21 cellular contexts compared by ENCODE assay signal in genomic region chr2:128324897-128325410, GRCh38. TPM values are rescaled to one million over a fixed set of nuclear protein-coding genes. Genes with fewer than 3 reads are reported as not detected.
DNase-seq lines count a peak whose midpoint lies in the region; ATAC-seq and TF ChIP-seq lines count a peak whose summit lies in the region.
"Had no signal": no experiment of that assay in that cellular context is flagged by ENCODE, and none has a peak within 500 bp of the region (broad histone marks: within the 10 kb centered on the region; RNA-seq: fewer than 3 reads in every experiment).

No MANE protein-coding gene starts in this region.

- no peak for TF ChIP-seq POLR2A in gastroesophageal sphincter (IDR thresholded peaks at IDR 0.05)
- no peak for TF ChIP-seq POLR2A in sigmoid colon (IDR thresholded peaks at IDR 0.05)

- no peak overlapping the region for H3K4me3 Mint-ChIP-seq in activated CD4-positive, alpha-beta T cell treated with anti-CD3 and anti-CD28 coated beads for 36 hours
- H3K4me3 Mint-ChIP-seq in effector memory CD8-positive, alpha-beta T cell = no peak overlapping the region
- H3K4me3 Mint-ChIP-seq: activated naive CD8-positive, alpha-beta T cell treated with anti-CD3 and anti-CD28 coated beads, Interleukin-2, amount 50 U/mL, for 24 hours had no signal

- peaks cover 2% of the 10 kb centered on the region for H3K27me3 Mint-ChIP-seq in activated CD4-positive, alpha-beta T cell treated with anti-CD3 and anti-CD28 coated beads for 36 hours
- H3K27me3 Mint-ChIP-seq in effector memory CD8-positive, alpha-beta T cell = peaks cover 5 to 16% of the 10 kb centered on the region in 2 donors
- H3K27me3 Mint-ChIP-seq: B cell had no signal

- no peaks in the 10 kb centered on the region for H3K9me3 ChIP-seq in gastroesophageal sphincter
- no peaks in the 10 kb centered on the region for H3K9me3 ChIP-seq in sigmoid colon

- H3K36me3 ChIP-seq in H7 (replicated peaks; ENCODE audit: control insufficient read depth, insufficient read depth, low read length) (no peaks in the 10 kb centered on the region), gastroesophageal sphincter (no peaks in the 10 kb centered on the region), sigmoid colon (no peaks in the 10 kb centered on the region)
- H3K36me3 ChIP-seq: brain microvascular endothelial cell had no signal

- peak overlapping the region; percentile 5 to 76 (median 68) for H3K27ac ChIP-seq in gastroesophageal sphincter
- peak overlapping the region; percentile 50 to 89 (median 74) for H3K27ac ChIP-seq in sigmoid colon
- H3K27ac ChIP-seq: brain microvascular endothelial cell had no signal

- no peaks in the 10 kb centered on the region for H3K36me3 Mint-ChIP-seq in activated CD4-positive, alpha-beta T cell treated with anti-CD3 and anti-CD28 coated beads for 36 hours (ENCODE audit: low read depth)
- H3K36me3 Mint-ChIP-seq in effector memory CD8-positive, alpha-beta T cell (ENCODE audit: insufficient read depth) = no peaks in the 10 kb centered on the region

- TF ChIP-seq EP300 in gastroesophageal sphincter (IDR thresholded peaks at IDR 0.05) (no peak), sigmoid colon (IDR thresholded peaks at IDR 0.05) (no peak)

- ATAC-seq in activated CD4-positive, alpha-beta T cell treated with anti-CD3 and anti-CD28 coated beads for 36 hours = no peak
- no peak for ATAC-seq in gastroesophageal sphincter
- no peak for ATAC-seq in effector memory CD8-positive, alpha-beta T cell (replicated peaks)
- ATAC-seq: activated naive CD8-positive, alpha-beta T cell treated with anti-CD3 and anti-CD28 coated beads, Interleukin-2, amount 50 U/mL, for 24 hours; left colon had no signal

- WGBS in gastroesophageal sphincter (ENCODE audit: low coverage in 1 of 2), 2 donors = 100% methylated on average over 1 to 5 of the region's 13 CpGs
- WGBS in sigmoid colon, 2 donors = 96 to 97% methylated on average over 13 of the region's 13 CpGs

- no peaks in the 10 kb centered on the region for H3K9me3 Mint-ChIP-seq in activated CD4-positive, alpha-beta T cell treated with anti-CD3 and anti-CD28 coated beads for 36 hours (ENCODE audit: low read depth)
- no peaks in the 10 kb centered on the region for H3K9me3 Mint-ChIP-seq in effector memory CD8-positive, alpha-beta T cell
- H3K9me3 Mint-ChIP-seq: activated naive CD8-positive, alpha-beta T cell treated with anti-CD3 and anti-CD28 coated beads, Interleukin-2, amount 50 U/mL, for 24 hours had no signal

- CTCF ChIA-PET in activated CD4-positive, alpha-beta T cell treated with anti-CD3 and anti-CD28 coated beads for 36 hours (lab: Charles Lee) = interaction anchor here (0.5 kb wide), 1 partner anchor 1059 kb away, joined by 5 read pairs; no protein-coding TSS in a partner anchor

- DNase-seq in activated CD4-positive, alpha-beta T cell treated with anti-CD3 and anti-CD28 coated beads for 36 hours = peak; percentile 2
- DNase-seq in activated CD4-positive, alpha-beta T cell treated with anti-CD3 and anti-CD28 coated beads, Interleukin-2, amount 50 U/mL, for 4 hours = no peak
- DNase-seq in H7 = peak; percentile 20
- DNase-seq in sigmoid colon = no peak
- DNase-seq in effector memory CD8-positive, alpha-beta T cell = no peak
- DNase-seq in GF-D8 (lab: John Stamatoyannopoulos, UW) = no peak
- DNase-seq in NCI-H128 (lab: John Stamatoyannopoulos, UW; ENCODE audit: unreplicated experiment) = no peak
- DNase-seq: 8988T; activated effector memory CD4-positive, alpha-beta T cell treated with Interleukin-2 at 50 U/mL for 16 hours; activated naive CD8-positive, alpha-beta T cell treated with anti-CD3 and anti-CD28 coated beads, Interleukin-2, amount 50 U/mL, for 24 hours; brain microvascular endothelial cell; DMS79; midbrain; NCI-H187; NCI-H526 treated with DMSO at 0.1 percent for 48 hours; stimulated activated naive CD4-positive, alpha-beta T cell; T1000 had no signal

- H3K4me1 ChIP-seq in gastroesophageal sphincter = peaks cover 0 to 43% (median 15%) of the 10 kb centered on the region in 3 donors
- H3K4me1 ChIP-seq in sigmoid colon = peaks cover 0 to 40% (median 26%) of the 10 kb centered on the region in 4 donors

- POLR2A ChIA-PET in activated CD4-positive, alpha-beta T cell treated with anti-CD3 and anti-CD28 coated beads for 36 hours (lab: Charles Lee) = no interaction called here

- no peak overlapping the region for H3K4me3 ChIP-seq in H7 (ENCODE audit: insufficient read depth, low read depth, low read length)
- no peak overlapping the region for H3K4me3 ChIP-seq in gastroesophageal sphincter
- no peak overlapping the region for H3K4me3 ChIP-seq in sigmoid colon
- H3K4me3 ChIP-seq: smooth muscle cell had no signal

- TF ChIP-seq CTCF in gastroesophageal sphincter (IDR thresholded peaks at IDR 0.05) = no peak
- TF ChIP-seq CTCF in sigmoid colon (IDR thresholded peaks at IDR 0.05) = no peak

- H3K27me3 ChIP-seq in H7 (ENCODE audit: control insufficient read depth, insufficient read depth, low read length) (peaks cover 11% of the 10 kb centered on the region; the same call in 1 of the 2 replicates), gastroesophageal sphincter (no peaks in the 10 kb centered on the region), sigmoid colon (no peaks in the 10 kb centered on the region)
- H3K27me3 ChIP-seq: brain microvascular endothelial cell had no signal

- H3K27ac Mint-ChIP-seq in activated CD4-positive, alpha-beta T cell treated with anti-CD3 and anti-CD28 coated beads for 36 hours = no peak overlapping the region
- no peak overlapping the region for H3K27ac Mint-ChIP-seq in effector memory CD8-positive, alpha-beta T cell
- H3K27ac Mint-ChIP-seq: activated naive CD8-positive, alpha-beta T cell treated with anti-CD3 and anti-CD28 coated beads, Interleukin-2, amount 50 U/mL, for 24 hours; B cell had no signal

- H3K4me1 Mint-ChIP-seq in activated CD4-positive, alpha-beta T cell treated with anti-CD3 and anti-CD28 coated beads for 36 hours = peaks cover 13% of the 10 kb centered on the region
- peaks cover 13 to 15% of the 10 kb centered on the region in 2 donors for H3K4me1 Mint-ChIP-seq in effector memory CD8-positive, alpha-beta T cell (ENCODE audit: low read depth in 2 of 2)

- intact Hi-C loops in activated CD4-positive, alpha-beta T cell treated with anti-CD3 and anti-CD28 coated beads for 36 hours (cut with DNase I, micrococcal nuclease) = loop anchor here (5.0 to 10.0 kb wide), 8 partner anchors 207 to 1552 kb away; partner anchors contain the start of gene IWS1 (in 1 of the 2)
- intact Hi-C loops in sigmoid colon (cut with DNase I) = loop anchor here (5.0 to 10.0 kb wide), 3 partner anchors 88 to 1550 kb away; no protein-coding TSS in a partner anchor

RNA-seq across cellular contexts. Expression of gene HS6ST1, which starts 6.3 kb away (rescaled TPM):
- 10 to 100 TPM; 12.8 to 13.8 TPM for total RNA-seq in activated CD4-positive, alpha-beta T cell treated with anti-CD3 and anti-CD28 coated beads for 36 hours
- 76.3 and 102 TPM in 2 replicates for total RNA-seq in H7 (2014; rRNA removed; shearing (Covaris generic))
- total RNA-seq in gastroesophageal sphincter (10 to 100 TPM; 20.5 to 43.6 (median 32.1) TPM), sigmoid colon (10 to 100 TPM; 13.2 to 27.4 (median 17.1) TPM)
- polyA plus RNA-seq in sigmoid colon = 10 to 100 TPM; 12.0 to 25.1 (median 12.7) TPM

Comparison
In these comparisons a context has a peak if more than half of its experiments do, and no peak if none do; other contexts are left out.
1. DNase-seq: peak in activated CD4-positive, alpha-beta T cell treated with anti-CD3 and anti-CD28 coated beads for 36 hours (single experiment) and H7 (single experiment); none in activated CD4-positive, alpha-beta T cell treated with anti-CD3 and anti-CD28 coated beads, Interleukin-2, amount 50 U/mL, for 4 hours (0 of 2), sigmoid colon (single experiment), effector memory CD8-positive, alpha-beta T cell (0 of 3), GF-D8 (single experiment) and NCI-H128 (single experiment).